In the genomic region with DNA sequence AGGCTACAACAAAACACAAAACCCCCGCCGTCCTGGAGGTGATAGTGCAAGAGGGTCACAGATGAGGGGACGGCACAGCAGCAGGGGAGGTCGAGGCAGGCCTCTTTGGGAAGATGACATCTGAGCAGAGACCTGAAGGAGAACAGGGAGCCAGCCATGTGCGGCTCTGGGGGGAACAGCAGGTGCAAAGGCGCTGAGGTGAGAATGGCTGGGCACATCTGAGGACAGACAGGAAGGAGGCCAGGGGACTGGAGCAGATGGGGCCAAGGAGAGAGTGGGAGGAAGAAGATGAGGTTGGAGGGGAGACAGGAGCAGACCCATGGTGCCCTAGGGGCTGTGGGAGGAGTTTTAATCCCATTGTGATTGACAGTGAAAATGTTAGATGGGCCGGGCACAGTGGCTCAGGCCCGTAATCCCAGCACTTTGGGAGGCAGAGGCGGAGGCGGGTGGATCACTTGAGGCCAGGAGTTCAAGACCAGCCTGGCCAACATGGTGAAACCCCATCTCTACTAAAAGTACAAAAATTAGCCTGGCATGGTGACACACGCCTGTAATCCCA, we compare ENCODE assay signal across 1 cellular context.
TF ChIP-seq lines count a peak whose summit lies in the region.

No MANE protein-coding gene starts in this region.

TF ChIP-seq in endothelial cell of umbilical vein, 7 proteins besides CTCF, POLR2A, EP300 and RAD21:
- TF ChIP-seq FOS (IDR thresholded peaks at IDR 0.05; ENCODE audit: borderline replicate concordance, insufficient read depth, low read length) = no peak
- TF ChIP-seq POLR2AphosphoS5 (IDR thresholded peaks at IDR 0.05; ENCODE audit: insufficient read depth, low read depth, low read length) = no peak
- no peak for TF ChIP-seq EZH2 (IDR thresholded peaks at IDR 0.05; ENCODE audit: borderline replicate concordance, low read depth, low read length, severe bottlenecking)
- no peak for TF ChIP-seq JUN (IDR thresholded peaks at IDR 0.05; ENCODE audit: borderline replicate concordance, insufficient read depth, insufficient read length, low read depth)
- TF ChIP-seq MYC (IDR thresholded peaks at IDR 0.05; ENCODE audit: low read depth, low read length) = no peak
- no peak for TF ChIP-seq MAX (IDR thresholded peaks at IDR 0.05; ENCODE audit: insufficient read depth, insufficient read length)
- no peak for TF ChIP-seq GATA2 (IDR thresholded peaks at IDR 0.05; ENCODE audit: insufficient read depth, insufficient read length, low read depth, low read length)
TF ChIP-seq in endothelial cell of umbilical vein: peak in this region for 0.
